In genomic region chrX:153973127-153974002, GRCh38 we compare ENCODE assay signal across 8 cellular contexts. TPM values are rescaled to one million over a fixed set of nuclear protein-coding genes. Genes with fewer than 3 reads are reported as not detected.
DNase-seq lines count a peak whose midpoint lies in the region; ATAC-seq and TF ChIP-seq lines count a peak whose summit lies in the region.

No MANE protein-coding gene starts in this region.

- peaks cover 37% of the 10 kb centered on the region for H3K4me1 Mint-ChIP-seq in mesothelial cell of epicardium

- peaks cover 0 to 4% of the 10 kb centered on the region in 2 donors for H3K4me1 ChIP-seq in aorta (ENCODE audit: control insufficient read depth in 1 of 2, insufficient read depth in 2 of 2, low read length in 2 of 2)

- H3K27me3 Mint-ChIP-seq in mesothelial cell of epicardium (ENCODE audit: low read depth): no peaks in the 10 kb centered on the region

- H3K27ac ChIP-seq in brain microvascular endothelial cell (peak overlapping the region; percentile 98), aorta (ENCODE audit: low read depth in 1 of 2, low read length in 2 of 2) (peak overlapping the region in 1 of 2 donors; percentile 78)

- ATAC-seq in aorta (ENCODE audit: low FRiP score) (no peak), GM18520 (IDR thresholded peaks at IDR 0.05; ENCODE audit: unreplicated experiment) (no peak)

- H3K4me3 ChIP-seq in MG63 (peak overlapping the region; percentile 70), brain microvascular endothelial cell (ENCODE audit: low read depth, low read length) (peak overlapping the region; percentile 58), aorta (ENCODE audit: low read length in 2 of 2) (peak overlapping the region; percentile 48 to 65)

- TF ChIP-seq CTCF in brain microvascular endothelial cell (IDR thresholded peaks at IDR 0.05; ENCODE audit: low read depth, low read length, missing control alignments) (no peak), mesothelial cell of epicardium (IDR thresholded peaks at IDR 0.05; ENCODE audit: unreplicated experiment) (no peak)

- H3K36me3 ChIP-seq in MG63 (peaks cover 3% of the 10 kb centered on the region; the same call in 1 of the 2 replicates), brain microvascular endothelial cell (replicated peaks) (no peaks in the 10 kb centered on the region), aorta (ENCODE audit: control insufficient read depth in 1 of 2, insufficient read depth in 2 of 2, low read length in 1 of 2) (no peaks in the 10 kb centered on the region)

- H3K9me3 Mint-ChIP-seq in mesothelial cell of epicardium: no peaks in the 10 kb centered on the region

- H3K27me3 ChIP-seq in MG63: no peaks in the 10 kb centered on the region
- no peaks in the 10 kb centered on the region for H3K27me3 ChIP-seq in brain microvascular endothelial cell (replicated peaks)
- no peaks in the 10 kb centered on the region for H3K27me3 ChIP-seq in aorta (ENCODE audit: control insufficient read depth in 1 of 2, insufficient read depth in 2 of 2, low read length in 1 of 2)

- intact Hi-C loops in aorta (cut with DNase I): loop anchor here in 1 of 2 donors (2.0 kb wide), 1 partner anchor 45 kb away; no protein-coding TSS in a partner anchor

- no peaks in the 10 kb centered on the region for H3K36me3 Mint-ChIP-seq in mesothelial cell of epicardium

- in situ Hi-C loops in brain microvascular endothelial cell (cut with HindIII; ENCODE audit: low pct_ligation_motif_present, low sequenced_read_pairs): no loop called here

- H3K9me3 ChIP-seq in MG63: no peaks in the 10 kb centered on the region
- H3K9me3 ChIP-seq in aorta (ENCODE audit: control insufficient read depth, low read length): no peaks in the 10 kb centered on the region

- DNase-seq in COLO668 (lab: John Stamatoyannopoulos, UW; ENCODE audit: unreplicated experiment) (peak; percentile 27), MG63 (no peak), brain microvascular endothelial cell (no peak), mesothelial cell of epicardium (ENCODE audit: low spot score in 2 of 2, unreplicated experiment in 2 of 2) (no peak), aorta (peak in 1 of 2 donors; percentile 49)
- DNase-seq in stimulated activated CD4-positive, alpha-beta T cell treated with anti-CD3 and anti-CD28 coated beads, Interleukin-2, amount 100 ng/mL, for 24 hours: no peak
- DNase-seq in activated CD4-positive, CD25-positive, alpha-beta regulatory T cell treated with anti-CD3 and anti-CD28 coated beads, Interleukin-2, amount 50 U/mL, for 72 hours: no peak

- H3K4me3 Mint-ChIP-seq in mesothelial cell of epicardium: peak overlapping the region; percentile 77

- 40 to 57% methylated on average over 20 of the region's 20 CpGs for WGBS in aorta, 2 donors

- peak overlapping the region; percentile 97 for H3K27ac Mint-ChIP-seq in mesothelial cell of epicardium

RNA-seq across cellular contexts. Expression of gene TMEM187, which starts 0.8 kb away (rescaled TPM):
- 1.0 and 4.6 TPM in 2 replicates for total RNA-seq in MG63 (2014; rRNA removed; shearing (Covaris generic); ENCODE audit: low replicate concordance)
- 11.5 to 15.0 TPM (median 14.2 TPM) in 3 replicates for total RNA-seq in mesothelial cell of epicardium
- 1 to 10 TPM; 3.8 to 8.6 TPM for total RNA-seq in aorta
- polyA plus RNA-seq in aorta: 1 to 10 TPM; 2.5 to 6.3 TPM

RNA-seq across cellular contexts. Expression of gene HCFC1, which starts 1.7 kb away (rescaled TPM):
- 7.8 and 12.8 TPM in 2 replicates for total RNA-seq in MG63 (2014; rRNA removed; shearing (Covaris generic); ENCODE audit: low replicate concordance)
- total RNA-seq in mesothelial cell of epicardium: 96.3 to 99.9 TPM (median 98.5 TPM) in 3 replicates
- total RNA-seq in aorta: 10 to 100 TPM; 41.6 to 41.8 TPM
- polyA plus RNA-seq in aorta: 10 to 100 TPM in 1 of 2 donors, 1 to 10 TPM in 1; 6.5 to 20.3 TPM

RNA-seq across cellular contexts. Expression of gene RENBP, which starts 28.9 kb away (rescaled TPM):
- total RNA-seq in MG63 (2014; rRNA removed; shearing (Covaris generic); ENCODE audit: low replicate concordance): not detected in 2 replicates
- total RNA-seq in mesothelial cell of epicardium: 7.2 to 8.5 TPM (median 7.2 TPM) in 3 replicates
- total RNA-seq in aorta: 10 to 100 TPM; 13.1 to 20.9 TPM
- polyA plus RNA-seq in aorta: 10 to 100 TPM; 10.5 to 14.5 TPM

RNA-seq across cellular contexts. Expression of gene NAA10, which starts 38.5 kb away (rescaled TPM):
- 205 and 325 TPM in 2 replicates for total RNA-seq in MG63 (2014; rRNA removed; shearing (Covaris generic); ENCODE audit: low replicate concordance)
- total RNA-seq in mesothelial cell of epicardium (76.8 to 82.0 TPM (median 79.3 TPM) in 3 replicates), aorta (10 to 100 TPM; 70.2 to 87.3 TPM)
- polyA plus RNA-seq in aorta: 100 to 1,000 TPM in 1 of 2 donors, 10 to 100 TPM in 1; 81.8 to 287 TPM

RNA-seq across cellular contexts. Expression of gene IRAK1, which starts 46.3 kb away (rescaled TPM):
- total RNA-seq in MG63 (2014; rRNA removed; shearing (Covaris generic); ENCODE audit: low replicate concordance): 208 and 270 TPM in 2 replicates
- total RNA-seq in mesothelial cell of epicardium: 64.9 to 73.4 TPM (median 69.1 TPM) in 3 replicates
- total RNA-seq in aorta: 10 to 100 TPM; 62.3 to 78.3 TPM
- polyA plus RNA-seq in aorta: 10 to 100 TPM; 45.9 to 60.5 TPM
